ENCODE assay signal across 1 cellular context in genomic region chr21:46634427-46634826, GRCh38.
TF ChIP-seq lines count a peak whose summit lies in the region.

No MANE protein-coding gene starts in this region.

TF ChIP-seq in HepG2, 621 proteins besides CTCF, POLR2A, EP300 and RAD21:
- TF ChIP-seq SP4 (CRISPR knock-in tag; IDR thresholded peaks at IDR 0.05): no peak
- TF ChIP-seq ARID3A (IDR thresholded peaks at IDR 0.05; ENCODE audit: low read depth, low read length): no peak
- no peak for TF ChIP-seq REL (CRISPR knock-in tag; conservative IDR thresholded peaks at IDR 0.05)
- no peak for TF ChIP-seq ZGPAT (CRISPR knock-in tag; IDR thresholded peaks at IDR 0.05)
- no peak for TF ChIP-seq STAT6 (CRISPR knock-in tag; IDR thresholded peaks at IDR 0.05; ENCODE audit: borderline replicate concordance)
- no peak for TF ChIP-seq ARID2 (CRISPR knock-in tag; IDR thresholded peaks at IDR 0.05; ENCODE audit: borderline replicate concordance)
- no peak for TF ChIP-seq ZNF670 (CRISPR knock-in tag; IDR thresholded peaks at IDR 0.05; ENCODE audit: borderline replicate concordance)
- no peak for TF ChIP-seq ZNF687 (CRISPR knock-in tag; IDR thresholded peaks at IDR 0.05)
- 0 out of 2 replicates have a peak, but pooled peaks have one; percentile 28 for TF ChIP-seq ZNF232 (CRISPR knock-in tag; IDR thresholded peaks at IDR 0.05; ENCODE audit: borderline replicate concordance)
- no peak for TF ChIP-seq E2F1 (CRISPR knock-in tag; IDR thresholded peaks at IDR 0.05)
- no peak for TF ChIP-seq ZNF34 (CRISPR knock-in tag; IDR thresholded peaks at IDR 0.05; ENCODE audit: borderline replicate concordance)
- TF ChIP-seq ZNF678 (CRISPR knock-in tag; IDR thresholded peaks at IDR 0.05): no peak
- TF ChIP-seq TFDP1 (CRISPR knock-in tag; IDR thresholded peaks at IDR 0.05; ENCODE audit: borderline replicate concordance): 0 out of 2 replicates have a peak, but pooled peaks have one; percentile 20
- TF ChIP-seq FOSL2 (CRISPR knock-in tag; IDR thresholded peaks at IDR 0.05): 0 out of 2 replicates have a peak, but pooled peaks have one; percentile 10
- no peak for TF ChIP-seq ATF4 (CRISPR knock-in tag; IDR thresholded peaks at IDR 0.05)
- TF ChIP-seq ONECUT2 (CRISPR knock-in tag; IDR thresholded peaks at IDR 0.05): 0 out of 2 replicates have a peak, but pooled peaks have one; percentile 38
TF ChIP-seq in HepG2: peak in this region for 4.
